18 cellular contexts compared by ENCODE assay signal in the genomic region with DNA sequence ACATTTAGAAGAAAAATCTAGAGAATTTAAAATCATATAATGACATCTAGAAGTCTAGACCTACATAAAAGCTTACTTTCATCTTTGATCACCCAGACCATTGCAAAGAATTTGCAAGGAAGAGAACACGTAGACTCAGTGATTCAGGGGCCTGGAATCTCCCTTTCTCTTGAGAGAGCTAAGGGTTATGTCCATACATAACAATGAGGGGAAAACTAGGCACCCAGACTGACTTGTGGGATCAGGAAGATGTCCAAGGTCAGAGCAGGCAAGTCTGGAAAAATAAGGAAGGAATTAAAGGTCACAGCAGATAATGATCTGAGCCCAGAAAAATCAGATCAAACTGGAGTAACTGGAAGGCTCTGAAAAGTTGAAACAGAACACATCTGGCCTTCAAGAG.
A peak's percentile ranks its signal among the peaks of the same experiment; 100 is the strongest.
DNase-seq lines count a peak whose midpoint lies in the region; ATAC-seq and TF ChIP-seq lines count a peak whose summit lies in the region.
"Had no signal": no experiment of that assay in that cellular context is flagged by ENCODE, and none has a peak within 500 bp of the region (broad histone marks: within the 10 kb centered on the region; RNA-seq: fewer than 3 reads in every experiment).

No MANE protein-coding gene starts in this region.

- H3K36me3 Mint-ChIP-seq in chondrocyte (ENCODE audit: low read depth) = peaks cover 12% of the 10 kb centered on the region

- no peak overlapping the region for H3K4me3 Mint-ChIP-seq in chondrocyte (ENCODE audit: unreplicated experiment)
- H3K4me3 Mint-ChIP-seq: stimulated activated naive CD8-positive, alpha-beta T cell treated with anti-CD3 and anti-CD28 coated beads, Interleukin-15, Interleukin-2, amounts not matched to agents 100 ng/mL and 50 ng/mL, for 24 hours; WTC11 had no signal

- DNase-seq in AG10803 (ENCODE audit: low read depth) (peak; percentile 98), MG63 (peak; percentile 22), chondrocyte (ENCODE audit: low spot score) (no peak), left lung (no peak), SKM-1 (lab: John Stamatoyannopoulos, UW; ENCODE audit: unreplicated experiment) (no peak)
- DNase-seq: activated effector memory CD4-positive, alpha-beta T cell treated with Interleukin-2 at 50 U/mL for 16 hours; amygdala; dorsolateral prefrontal cortex; left ventricle myocardium inferior; NCI-H1417; NCI-H345; SHP77 had no signal

- H3K9me3 Mint-ChIP-seq in chondrocyte (ENCODE audit: low read depth) = peaks cover 27% of the 10 kb centered on the region

- TF ChIP-seq CTCF in AG10803 (conservative IDR thresholded peaks at IDR 0.05; ENCODE audit: low read length) = no peak
- no peak for TF ChIP-seq CTCF in chondrocyte (IDR thresholded peaks at IDR 0.05)
- no peak for TF ChIP-seq CTCF in left lung (IDR thresholded peaks at IDR 0.05)

- no peaks in the 10 kb centered on the region for H3K9me3 ChIP-seq in MG63
- peaks cover 0 to 3% of the 10 kb centered on the region in 2 donors for H3K9me3 ChIP-seq in left lung

- no peaks in the 10 kb centered on the region for H3K27me3 Mint-ChIP-seq in chondrocyte (ENCODE audit: low read depth)

- ATAC-seq in left lung (peak; percentile 32), HG02970 (IDR thresholded peaks at IDR 0.05; ENCODE audit: low FRiP score, unreplicated experiment) (no peak), GM21515 (IDR thresholded peaks at IDR 0.05; ENCODE audit: unreplicated experiment) (no peak), HG03135 (IDR thresholded peaks at IDR 0.05; ENCODE audit: unreplicated experiment) (no peak)
- ATAC-seq: esophagus mucosa, WTC11 had no signal

- H3K36me3 ChIP-seq in MG63 (no peaks in the 10 kb centered on the region), left lung (no peaks in the 10 kb centered on the region)
- H3K36me3 ChIP-seq: left ventricle myocardium inferior had no signal

- peaks cover 28% of the 10 kb centered on the region for H3K4me1 Mint-ChIP-seq in chondrocyte (ENCODE audit: low read depth)

- no peaks in the 10 kb centered on the region for H3K27me3 ChIP-seq in MG63
- no peaks in the 10 kb centered on the region for H3K27me3 ChIP-seq in left lung
- H3K27me3 ChIP-seq: dorsolateral prefrontal cortex had no signal

- intact Hi-C loops in left lung (cut with DNase I) = no loop called here

- H3K27ac Mint-ChIP-seq in chondrocyte (ENCODE audit: unreplicated experiment) = peak overlapping the region; percentile 94
- H3K27ac Mint-ChIP-seq: stimulated activated naive CD8-positive, alpha-beta T cell treated with anti-CD3 and anti-CD28 coated beads, Interleukin-15, Interleukin-2, amounts not matched to agents 100 ng/mL and 50 ng/mL, for 24 hours; WTC11 had no signal

- no peak overlapping the region for H3K4me3 ChIP-seq in AG10803 (ENCODE audit: low read length)
- H3K4me3 ChIP-seq in MG63 = no peak overlapping the region
- H3K4me3 ChIP-seq in left lung = no peak overlapping the region
- H3K4me3 ChIP-seq: dorsolateral prefrontal cortex, left ventricle myocardium inferior had no signal

- no peaks in the 10 kb centered on the region for H3K4me1 ChIP-seq in left lung
- H3K4me1 ChIP-seq: left ventricle myocardium inferior had no signal

- H3K27ac ChIP-seq in left lung = no peak overlapping the region
- H3K27ac ChIP-seq: dorsolateral prefrontal cortex, left ventricle myocardium inferior had no signal

Comparison
In these comparisons a context has a peak if more than half of its experiments do, and no peak if none do; other contexts are left out.
1. DNase-seq: peak in AG10803 (single experiment) and MG63 (single experiment); none in chondrocyte (single experiment), left lung (0 of 2) and SKM-1 (single experiment).